ENCODE assay signal across 1 cellular context in genomic region chr7:44564606-44565005, GRCh38.
A peak's percentile ranks its signal among the peaks of the same experiment; 100 is the strongest.
TF ChIP-seq lines count a peak whose summit lies in the region.

No MANE protein-coding gene starts in this region.

TF ChIP-seq in HepG2, 621 proteins besides CTCF, POLR2A, EP300 and RAD21:
- TF ChIP-seq POLR2AphosphoS5 (IDR thresholded peaks at IDR 0.05; ENCODE audit: low read depth, low read length) (0 out of 2 replicates have a peak, but pooled peaks have one; percentile 15), SMYD3 (CRISPR knock-in tag; IDR thresholded peaks at IDR 0.05) (no peak), HOXA9 (CRISPR knock-in tag; IDR thresholded peaks at IDR 0.05; ENCODE audit: borderline replicate concordance) (0 out of 2 replicates have a peak, but pooled peaks have one; percentile 22), ZNF780A (CRISPR knock-in tag; IDR thresholded peaks at IDR 0.05) (no peak), POLR2G (IDR thresholded peaks at IDR 0.05; ENCODE audit: low read depth, low read length) (peak; percentile 6; the same call in 1 of the 2 replicates), ZNF276 (CRISPR knock-in tag; IDR thresholded peaks at IDR 0.05; ENCODE audit: low read depth) (no peak), AKNA (CRISPR knock-in tag; IDR thresholded peaks at IDR 0.05; ENCODE audit: borderline replicate concordance) (no peak), CEBPB (IDR thresholded peaks at IDR 0.05; ENCODE audit: borderline replicate concordance, low read depth, low read length) (no peak), MEF2D (CRISPR knock-in tag; IDR thresholded peaks at IDR 0.05) (no peak)
